8 cellular contexts compared by ENCODE assay signal in the genomic region with DNA sequence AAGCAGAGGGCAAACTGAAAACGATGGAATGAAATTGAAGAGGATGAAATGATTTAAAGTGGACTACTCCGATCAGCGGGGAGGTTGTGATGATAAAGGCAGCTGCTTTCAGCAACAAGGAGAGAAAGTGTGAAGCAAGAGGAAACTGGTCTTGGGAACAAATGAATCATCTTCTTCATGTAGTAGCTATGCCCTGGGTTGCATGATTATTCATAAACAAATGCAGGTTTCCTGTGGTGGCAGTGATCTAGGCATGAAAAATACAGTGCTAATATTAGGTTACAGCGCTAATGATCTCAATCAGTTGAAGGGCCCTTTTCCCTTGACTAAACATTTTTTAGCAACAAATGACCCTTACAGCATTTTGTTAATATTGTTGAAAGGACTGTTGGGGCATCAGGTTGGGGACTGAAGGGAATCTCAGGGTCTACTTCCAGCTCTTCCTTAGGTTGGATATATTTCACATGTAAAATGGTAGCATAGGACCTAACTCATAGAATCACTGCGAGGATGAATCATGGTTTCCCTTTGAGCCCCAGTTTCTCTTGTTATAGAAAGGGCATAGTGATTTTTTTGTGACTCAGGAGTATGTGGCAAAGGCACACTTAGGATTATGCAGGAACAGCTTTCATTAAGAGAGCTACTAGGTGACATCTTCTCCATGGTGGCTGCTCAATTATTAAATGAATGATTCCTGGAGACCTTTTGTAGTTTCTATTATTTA. TPM values are rescaled to one million over a fixed set of nuclear protein-coding genes. Genes with fewer than 3 reads are reported as not detected.
DNase-seq lines count a peak whose midpoint lies in the region; ATAC-seq and TF ChIP-seq lines count a peak whose summit lies in the region.

No MANE protein-coding gene starts in this region.

- peak; percentile 48 for ATAC-seq in GM18868 (IDR thresholded peaks at IDR 0.05; ENCODE audit: unreplicated experiment)
- ATAC-seq in HG02981 (IDR thresholded peaks at IDR 0.05; ENCODE audit: unreplicated experiment): no peak
- ATAC-seq in left ventricle myocardium superior: no peak

- peaks cover 27% of the 10 kb centered on the region for H3K4me1 Mint-ChIP-seq in activated T-helper 2 cell treated with anti-CD3 and anti-CD28 coated beads, Interferon-gamma antibody, Interleukin-2, Interleukin-4, amounts not matched to agents 10 μg/mL and 5 μg/mL and 100 μg/mL, durations not matched to agents 14 hours and 24 hours and 36 hours (ENCODE audit: low read depth)

- no peak overlapping the region for H3K4me3 Mint-ChIP-seq in activated T-helper 2 cell treated with anti-CD3 and anti-CD28 coated beads, Interferon-gamma antibody, Interleukin-2, Interleukin-4, amounts not matched to agents 10 μg/mL and 5 μg/mL and 100 μg/mL, durations not matched to agents 14 hours and 24 hours and 36 hours (ENCODE audit: low read depth)

- TF ChIP-seq CTCF in AG04450 (IDR thresholded peaks at IDR 0.05; ENCODE audit: low read depth, low read length) (no peak), HL-60 (IDR thresholded peaks at IDR 0.05; ENCODE audit: insufficient read depth, low read length) (no peak)

- DNase-seq in AG04450 (ENCODE audit: low read depth, low spot score) (peak; percentile 43), HL-60 (ENCODE audit: low read depth in 1 of 2, low spot score in 1 of 2) (peak; percentile 41 to 61), kidney glomerular epithelial cell (lab: John Stamatoyannopoulos, UW) (peak; percentile 28), NCI-H1048 (lab: John Stamatoyannopoulos, UW) (no peak), left ventricle myocardium superior (no peak)
- no peak for DNase-seq in activated T-helper 2 cell treated with anti-CD3 and anti-CD28 coated beads, Interferon-gamma antibody, Interleukin-2, Interleukin-4, amounts not matched to agents 10 μg/mL and 5 μg/mL and 100 μg/mL, durations not matched to agents 14 hours and 24 hours and 36 hours (ENCODE audit: low spot score)

- H3K27ac ChIP-seq in AG04450 (ENCODE audit: low read depth, low read length) (no peak overlapping the region), HL-60 (replicated peaks) (no peak overlapping the region)

- CTCF ChIA-PET in AG04450 (lab: Charles Lee): interaction anchor here (0.9 to 2.0 kb wide), 6 partner anchors 11 to 158 kb away, joined by 3 to 9 read pairs (median 4); no protein-coding TSS in a partner anchor

- H3K36me3 Mint-ChIP-seq in activated T-helper 2 cell treated with anti-CD3 and anti-CD28 coated beads, Interferon-gamma antibody, Interleukin-2, Interleukin-4, amounts not matched to agents 10 μg/mL and 5 μg/mL and 100 μg/mL, durations not matched to agents 14 hours and 24 hours and 36 hours (ENCODE audit: low read depth): no peaks in the 10 kb centered on the region

- intact Hi-C loops in activated T-helper 2 cell treated with anti-CD3 and anti-CD28 coated beads, Interferon-gamma antibody, Interleukin-2, Interleukin-4, amounts not matched to agents 10 μg/mL and 5 μg/mL and 100 μg/mL, durations not matched to agents 14 hours and 24 hours and 36 hours (cut with micrococcal nuclease): loop anchor here (5.0 to 10.0 kb wide), 5 partner anchors 83 to 545 kb away; a partner anchor contains a TSS
- intact Hi-C loops in left ventricle myocardium superior (cut with micrococcal nuclease): no loop called here

- no peaks in the 10 kb centered on the region for H3K9me3 Mint-ChIP-seq in activated T-helper 2 cell treated with anti-CD3 and anti-CD28 coated beads, Interferon-gamma antibody, Interleukin-2, Interleukin-4, amounts not matched to agents 10 μg/mL and 5 μg/mL and 100 μg/mL, durations not matched to agents 14 hours and 24 hours and 36 hours

- POLR2A ChIA-PET in AG04450 (lab: Yijun Ruan, JAX): interaction anchor here (0.6 kb wide), 2 partner anchors 124 to 208 kb away, joined by 3 to 4 read pairs; no protein-coding TSS in a partner anchor

- H3K27me3 ChIP-seq in AG04450 (ENCODE audit: control insufficient read depth, insufficient read depth, low read length) (no peaks in the 10 kb centered on the region), HL-60 (ENCODE audit: insufficient read depth, poor library complexity, severe bottlenecking) (no peaks in the 10 kb centered on the region)

- peaks cover 25% of the 10 kb centered on the region for H3K27me3 Mint-ChIP-seq in activated T-helper 2 cell treated with anti-CD3 and anti-CD28 coated beads, Interferon-gamma antibody, Interleukin-2, Interleukin-4, amounts not matched to agents 10 μg/mL and 5 μg/mL and 100 μg/mL, durations not matched to agents 14 hours and 24 hours and 36 hours (ENCODE audit: low read depth)

- no peaks in the 10 kb centered on the region for H3K9me3 ChIP-seq in AG04450 (ENCODE audit: control insufficient read depth, insufficient read depth, low read length)

- no peak overlapping the region for H3K4me3 ChIP-seq in AG04450 (ENCODE audit: low read depth, low read length)
- H3K4me3 ChIP-seq in HL-60 (replicated peaks; ENCODE audit: insufficient read depth, low read length): no peak overlapping the region

- peak overlapping the region; percentile 14 for H3K27ac Mint-ChIP-seq in activated T-helper 2 cell treated with anti-CD3 and anti-CD28 coated beads, Interferon-gamma antibody, Interleukin-2, Interleukin-4, amounts not matched to agents 10 μg/mL and 5 μg/mL and 100 μg/mL, durations not matched to agents 14 hours and 24 hours and 36 hours

RNA-seq across cellular contexts. Expression of a gene that starts 1.9 kb away (rescaled TPM):
- 19.7 and 20.7 TPM in 2 replicates for polyA plus RNA-seq in AG04450 (2011; rRNA removed)
- 28.4 and 39.2 TPM in 2 replicates for polyA minus RNA-seq in AG04450 (2011; rRNA and poly(A)+ RNA removed)
- 3.7 and 4.0 TPM in 2 replicates for total RNA-seq in activated T-helper 2 cell treated with anti-CD3 and anti-CD28 coated beads, Interferon-gamma antibody, Interleukin-2, Interleukin-4, amounts not matched to agents 10 μg/mL and 5 μg/mL and 100 μg/mL, durations not matched to agents 14 hours and 24 hours and 36 hours
- total RNA-seq in left ventricle myocardium superior: 19.3 TPM

Comparison
In these comparisons a context has a peak if more than half of its experiments do, and no peak if none do; other contexts are left out.
1. DNase-seq: peak in AG04450 (single experiment), HL-60 (2 of 2) and kidney glomerular epithelial cell (single experiment); none in activated T-helper 2 cell treated with anti-CD3 and anti-CD28 coated beads, Interferon-gamma antibody, Interleukin-2, Interleukin-4, amounts not matched to agents 10 μg/mL and 5 μg/mL and 100 μg/mL, durations not matched to agents 14 hours and 24 hours and 36 hours (single experiment), NCI-H1048 (single experiment) and left ventricle myocardium superior (single experiment).